In the genomic region with DNA sequence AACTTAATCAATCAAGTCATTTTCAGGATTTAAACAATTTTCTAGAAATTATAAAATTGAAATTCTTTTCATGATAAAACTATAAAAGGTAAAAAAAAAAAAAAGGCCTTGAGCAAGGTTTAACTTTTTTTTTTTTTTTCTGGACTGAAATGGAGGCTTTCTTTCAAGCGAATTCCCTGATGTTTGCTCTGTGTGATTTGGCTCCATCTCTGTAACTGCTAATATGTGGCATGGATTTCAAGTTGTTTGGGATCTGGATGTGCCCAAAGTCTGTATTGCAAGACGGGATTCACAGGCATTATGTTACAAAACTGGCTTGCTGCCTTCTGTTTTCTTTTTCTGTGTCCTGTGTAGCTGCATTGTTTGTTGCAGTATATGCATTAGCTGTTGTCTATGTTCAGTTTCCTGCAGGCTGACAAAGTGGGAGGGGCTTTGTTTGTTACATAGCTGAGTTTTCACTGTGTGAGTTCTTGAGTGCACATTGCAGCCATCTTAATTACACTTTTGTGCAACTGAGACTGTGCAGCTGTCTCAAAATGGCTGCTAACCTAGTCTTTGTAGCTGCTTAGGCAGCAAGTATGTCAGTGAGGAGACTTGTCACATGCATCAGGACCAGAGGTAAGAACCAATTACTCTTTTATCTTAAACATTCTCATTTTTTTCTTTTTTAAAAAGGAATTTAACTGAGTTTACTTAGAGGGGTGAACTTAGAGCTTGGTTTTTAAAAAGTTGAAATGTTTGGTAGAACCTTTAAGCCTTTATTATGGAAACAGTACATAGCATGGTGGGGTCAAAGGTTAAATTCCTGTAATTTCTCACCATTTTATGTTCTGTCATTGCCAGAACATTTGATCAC, we compare ENCODE assay signal across 1 cellular context.
TF ChIP-seq lines count a peak whose summit lies in the region.

No MANE protein-coding gene starts in this region.

TF ChIP-seq in HepG2, 621 proteins besides CTCF, POLR2A, EP300 and RAD21 (continued from another document and continues in another):
- TF ChIP-seq, protein P1, sequence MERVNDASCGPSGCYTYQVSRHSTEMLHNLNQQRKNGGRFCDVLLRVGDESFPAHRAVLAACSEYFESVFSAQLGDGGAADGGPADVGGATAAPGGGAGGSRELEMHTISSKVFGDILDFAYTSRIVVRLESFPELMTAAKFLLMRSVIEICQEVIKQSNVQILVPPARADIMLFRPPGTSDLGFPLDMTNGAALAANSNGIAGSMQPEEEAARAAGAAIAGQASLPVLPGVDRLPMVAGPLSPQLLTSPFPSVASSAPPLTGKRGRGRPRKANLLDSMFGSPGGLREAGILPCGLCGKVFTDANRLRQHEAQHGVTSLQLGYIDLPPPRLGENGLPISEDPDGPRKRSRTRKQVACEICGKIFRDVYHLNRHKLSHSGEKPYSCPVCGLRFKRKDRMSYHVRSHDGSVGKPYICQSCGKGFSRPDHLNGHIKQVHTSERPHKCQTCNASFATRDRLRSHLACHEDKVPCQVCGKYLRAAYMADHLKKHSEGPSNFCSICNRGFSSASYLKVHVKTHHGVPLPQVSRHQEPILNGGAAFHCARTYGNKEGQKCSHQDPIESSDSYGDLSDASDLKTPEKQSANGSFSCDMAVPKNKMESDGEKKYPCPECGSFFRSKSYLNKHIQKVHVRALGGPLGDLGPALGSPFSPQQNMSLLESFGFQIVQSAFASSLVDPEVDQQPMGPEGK (CRISPR knock-in tag; IDR thresholded peaks at IDR 0.05), result no peak
- TF ChIP-seq ZMYM4 (CRISPR knock-in tag; IDR thresholded peaks at IDR 0.05) (peak; percentile 74), RBFOX2 (IDR thresholded peaks at IDR 0.05; ENCODE audit: low read depth, low read length) (peak; percentile 43; the same call in 1 of the 2 replicates), CREB1 (IDR thresholded peaks at IDR 0.05) (no peak), CREB1 (CRISPR knock-in tag; IDR thresholded peaks at IDR 0.05) (peak; percentile 61; the same call in 1 of the 2 replicates), YEATS2 (CRISPR knock-in tag; IDR thresholded peaks at IDR 0.05; ENCODE audit: borderline replicate concordance) (0 out of 2 replicates have a peak, but pooled peaks have one; percentile 38), TGIF2 (CRISPR knock-in tag; IDR thresholded peaks at IDR 0.05) (peak; percentile 24; the same call in 1 of the 2 replicates), KAT8 (CRISPR knock-in tag; IDR thresholded peaks at IDR 0.05) (peak; percentile 98), ZNF644 (CRISPR knock-in tag; IDR thresholded peaks at IDR 0.05; ENCODE audit: low read depth) (0 out of 2 replicates have a peak, but pooled peaks have one; percentile 12), XRCC5 (optimal IDR thresholded peaks at IDR 0.05; ENCODE audit: low read length) (peak; percentile 57), ASH2L (IDR thresholded peaks at IDR 0.05; ENCODE audit: insufficient read length, low read depth, low read length) (peak; percentile 55), ZNF446 (CRISPR knock-in tag; IDR thresholded peaks at IDR 0.05) (no peak), SOX6 (IDR thresholded peaks at IDR 0.05) (no peak), SOX6 (CRISPR knock-in tag; IDR thresholded peaks at IDR 0.05) (peak; percentile 71), PHF20 (CRISPR knock-in tag; IDR thresholded peaks at IDR 0.05) (0 out of 2 replicates have a peak, but pooled peaks have one; percentile 37), ZNF24 (IDR thresholded peaks at IDR 0.05) (no peak), FOSL2 (CRISPR knock-in tag; IDR thresholded peaks at IDR 0.05) (0 out of 2 replicates have a peak, but pooled peaks have one; percentile 27), ZZZ3 (CRISPR knock-in tag; IDR thresholded peaks at IDR 0.05; ENCODE audit: borderline replicate concordance) (no peak), ZMAT3 (CRISPR knock-in tag; conservative IDR thresholded peaks at IDR 0.05) (no peak), RFXAP (CRISPR knock-in tag; IDR thresholded peaks at IDR 0.05; ENCODE audit: borderline replicate concordance) (0 out of 2 replicates have a peak, but pooled peaks have one; percentile 35), TBL1XR1 (IDR thresholded peaks at IDR 0.05; ENCODE audit: borderline replicate concordance, low read length, partially characterized antibody) (no peak), ZKSCAN5 (CRISPR knock-in tag; IDR thresholded peaks at IDR 0.05) (no peak), IKZF1 (IDR thresholded peaks at IDR 0.05) (no peak), SP1 (IDR thresholded peaks at IDR 0.05) (no peak), SP1 (CRISPR knock-in tag; IDR thresholded peaks at IDR 0.05) (peak; percentile 24; the same call in 1 of the 2 replicates), ZFYVE20 (CRISPR knock-in tag; IDR thresholded peaks at IDR 0.05; ENCODE audit: borderline replicate concordance, low read depth) (no peak), KMT2A (CRISPR knock-in tag; IDR thresholded peaks at IDR 0.05) (0 out of 2 replicates have a peak, but pooled peaks have one; percentile 46), ZBTB3 (CRISPR knock-in tag; IDR thresholded peaks at IDR 0.05; ENCODE audit: borderline replicate concordance, low read depth) (no peak), ETV6 (CRISPR knock-in tag; conservative IDR thresholded peaks at IDR 0.05) (0 out of 2 replicates have a peak, but pooled peaks have one; percentile 30), ZMYM3 (CRISPR knock-in tag; IDR thresholded peaks at IDR 0.05) (peak; percentile 69; the same call in 1 of the 2 replicates), SALL1 (CRISPR knock-in tag; IDR thresholded peaks at IDR 0.05) (peak; percentile 33; the same call in 1 of the 2 replicates), CHD4 (IDR thresholded peaks at IDR 0.05; ENCODE audit: borderline replicate concordance, low read length) (no peak), ZSCAN12 (CRISPR knock-in tag; IDR thresholded peaks at IDR 0.05) (no peak), ZNF7 (CRISPR knock-in tag; IDR thresholded peaks at IDR 0.05) (no peak), HDAC1 (CRISPR knock-in tag; IDR thresholded peaks at IDR 0.05) (peak; percentile 63; the same call in 1 of the 2 replicates), MAFF (IDR thresholded peaks at IDR 0.05; ENCODE audit: low read depth, low read length) (no peak; the same call in 1 of the 2 replicates), TAF1 (CRISPR knock-in tag; IDR thresholded peaks at IDR 0.05) (peak; percentile 45; the same call in 1 of the 2 replicates), TEAD3 (CRISPR knock-in tag; optimal IDR thresholded peaks at IDR 0.05; ENCODE audit: borderline replicate concordance) (peak; percentile 65)
- TF ChIP-seq, protein P2, sequence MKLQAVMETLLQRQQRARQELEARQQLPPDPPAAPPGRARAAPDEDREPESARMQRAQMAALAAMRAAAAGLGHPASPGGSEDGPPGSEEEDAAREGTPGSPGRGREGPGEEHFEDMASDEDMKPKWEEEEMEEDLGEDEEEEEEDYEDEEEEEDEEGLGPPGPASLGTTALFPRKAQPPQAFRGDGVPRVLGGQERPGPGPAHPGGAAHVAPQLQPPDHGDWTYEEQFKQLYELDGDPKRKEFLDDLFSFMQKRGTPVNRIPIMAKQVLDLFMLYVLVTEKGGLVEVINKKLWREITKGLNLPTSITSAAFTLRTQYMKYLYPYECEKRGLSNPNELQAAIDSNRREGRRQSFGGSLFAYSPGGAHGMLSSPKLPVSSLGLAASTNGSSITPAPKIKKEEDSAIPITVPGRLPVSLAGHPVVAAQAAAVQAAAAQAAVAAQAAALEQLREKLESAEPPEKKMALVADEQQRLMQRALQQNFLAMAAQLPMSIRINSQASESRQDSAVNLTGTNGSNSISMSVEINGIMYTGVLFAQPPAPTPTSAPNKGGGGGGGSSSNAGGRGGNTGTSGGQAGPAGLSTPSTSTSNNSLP (IDR thresholded peaks at IDR 0.05; ENCODE audit: low read depth, low read length), result peak; percentile 93
- TF ChIP-seq, protein P3, sequence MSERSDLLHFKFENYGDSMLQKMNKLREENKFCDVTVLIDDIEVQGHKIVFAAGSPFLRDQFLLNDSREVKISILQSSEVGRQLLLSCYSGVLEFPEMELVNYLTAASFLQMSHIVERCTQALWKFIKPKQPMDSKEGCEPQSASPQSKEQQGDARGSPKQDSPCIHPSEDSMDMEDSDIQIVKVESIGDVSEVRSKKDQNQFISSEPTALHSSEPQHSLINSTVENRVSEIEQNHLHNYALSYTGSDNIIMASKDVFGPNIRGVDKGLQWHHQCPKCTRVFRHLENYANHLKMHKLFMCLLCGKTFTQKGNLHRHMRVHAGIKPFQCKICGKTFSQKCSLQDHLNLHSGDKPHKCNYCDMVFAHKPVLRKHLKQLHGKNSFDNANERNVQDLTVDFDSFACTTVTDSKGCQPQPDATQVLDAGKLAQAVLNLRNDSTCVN (CRISPR knock-in tag; IDR thresholded peaks at IDR 0.05; ENCODE audit: borderline replicate concordance), result peak; percentile 68; the same call in 1 of the 2 replicates
- TF ChIP-seq, protein P4, sequence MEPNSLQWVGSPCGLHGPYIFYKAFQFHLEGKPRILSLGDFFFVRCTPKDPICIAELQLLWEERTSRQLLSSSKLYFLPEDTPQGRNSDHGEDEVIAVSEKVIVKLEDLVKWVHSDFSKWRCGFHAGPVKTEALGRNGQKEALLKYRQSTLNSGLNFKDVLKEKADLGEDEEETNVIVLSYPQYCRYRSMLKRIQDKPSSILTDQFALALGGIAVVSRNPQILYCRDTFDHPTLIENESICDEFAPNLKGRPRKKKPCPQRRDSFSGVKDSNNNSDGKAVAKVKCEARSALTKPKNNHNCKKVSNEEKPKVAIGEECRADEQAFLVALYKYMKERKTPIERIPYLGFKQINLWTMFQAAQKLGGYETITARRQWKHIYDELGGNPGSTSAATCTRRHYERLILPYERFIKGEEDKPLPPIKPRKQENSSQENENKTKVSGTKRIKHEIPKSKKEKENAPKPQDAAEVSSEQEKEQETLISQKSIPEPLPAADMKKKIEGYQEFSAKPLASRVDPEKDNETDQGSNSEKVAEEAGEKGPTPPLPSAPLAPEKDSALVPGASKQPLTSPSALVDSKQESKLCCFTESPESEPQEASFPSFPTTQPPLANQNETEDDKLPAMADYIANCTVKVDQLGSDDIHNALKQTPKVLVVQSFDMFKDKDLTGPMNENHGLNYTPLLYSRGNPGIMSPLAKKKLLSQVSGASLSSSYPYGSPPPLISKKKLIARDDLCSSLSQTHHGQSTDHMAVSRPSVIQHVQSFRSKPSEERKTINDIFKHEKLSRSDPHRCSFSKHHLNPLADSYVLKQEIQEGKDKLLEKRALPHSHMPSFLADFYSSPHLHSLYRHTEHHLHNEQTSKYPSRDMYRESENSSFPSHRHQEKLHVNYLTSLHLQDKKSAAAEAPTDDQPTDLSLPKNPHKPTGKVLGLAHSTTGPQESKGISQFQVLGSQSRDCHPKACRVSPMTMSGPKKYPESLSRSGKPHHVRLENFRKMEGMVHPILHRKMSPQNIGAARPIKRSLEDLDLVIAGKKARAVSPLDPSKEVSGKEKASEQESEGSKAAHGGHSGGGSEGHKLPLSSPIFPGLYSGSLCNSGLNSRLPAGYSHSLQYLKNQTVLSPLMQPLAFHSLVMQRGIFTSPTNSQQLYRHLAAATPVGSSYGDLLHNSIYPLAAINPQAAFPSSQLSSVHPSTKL (CRISPR knock-in tag; IDR thresholded peaks at IDR 0.05), result 0 out of 2 replicates have a peak, but pooled peaks have one; percentile 30
- TF ChIP-seq, protein P5, sequence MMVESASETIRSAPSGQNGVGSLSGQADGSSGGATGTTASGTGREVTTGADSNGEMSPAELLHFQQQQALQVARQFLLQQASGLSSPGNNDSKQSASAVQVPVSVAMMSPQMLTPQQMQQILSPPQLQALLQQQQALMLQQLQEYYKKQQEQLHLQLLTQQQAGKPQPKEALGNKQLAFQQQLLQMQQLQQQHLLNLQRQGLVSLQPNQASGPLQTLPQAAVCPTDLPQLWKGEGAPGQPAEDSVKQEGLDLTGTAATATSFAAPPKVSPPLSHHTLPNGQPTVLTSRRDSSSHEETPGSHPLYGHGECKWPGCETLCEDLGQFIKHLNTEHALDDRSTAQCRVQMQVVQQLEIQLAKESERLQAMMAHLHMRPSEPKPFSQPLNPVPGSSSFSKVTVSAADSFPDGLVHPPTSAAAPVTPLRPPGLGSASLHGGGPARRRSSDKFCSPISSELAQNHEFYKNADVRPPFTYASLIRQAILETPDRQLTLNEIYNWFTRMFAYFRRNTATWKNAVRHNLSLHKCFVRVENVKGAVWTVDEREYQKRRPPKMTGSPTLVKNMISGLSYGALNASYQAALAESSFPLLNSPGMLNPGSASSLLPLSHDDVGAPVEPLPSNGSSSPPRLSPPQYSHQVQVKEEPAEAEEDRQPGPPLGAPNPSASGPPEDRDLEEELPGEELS (CRISPR knock-in tag; IDR thresholded peaks at IDR 0.05), result peak; percentile 74
- TF ChIP-seq, protein P6, sequence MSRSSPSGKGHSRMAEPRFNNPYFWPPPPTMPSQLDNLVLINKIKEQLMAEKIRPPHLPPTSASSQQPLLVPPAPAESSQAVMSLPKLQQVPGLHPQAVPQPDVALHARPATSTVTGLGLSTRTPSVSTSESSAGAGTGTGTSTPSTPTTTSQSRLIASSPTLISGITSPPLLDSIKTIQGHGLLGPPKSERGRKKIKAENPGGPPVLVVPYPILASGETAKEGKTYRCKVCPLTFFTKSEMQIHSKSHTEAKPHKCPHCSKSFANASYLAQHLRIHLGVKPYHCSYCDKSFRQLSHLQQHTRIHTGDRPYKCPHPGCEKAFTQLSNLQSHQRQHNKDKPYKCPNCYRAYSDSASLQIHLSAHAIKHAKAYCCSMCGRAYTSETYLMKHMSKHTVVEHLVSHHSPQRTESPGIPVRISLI (CRISPR knock-in tag; IDR thresholded peaks at IDR 0.05; ENCODE audit: borderline replicate concordance), result peak; percentile 81
